8 cellular contexts compared by ENCODE assay signal in the genomic region with DNA sequence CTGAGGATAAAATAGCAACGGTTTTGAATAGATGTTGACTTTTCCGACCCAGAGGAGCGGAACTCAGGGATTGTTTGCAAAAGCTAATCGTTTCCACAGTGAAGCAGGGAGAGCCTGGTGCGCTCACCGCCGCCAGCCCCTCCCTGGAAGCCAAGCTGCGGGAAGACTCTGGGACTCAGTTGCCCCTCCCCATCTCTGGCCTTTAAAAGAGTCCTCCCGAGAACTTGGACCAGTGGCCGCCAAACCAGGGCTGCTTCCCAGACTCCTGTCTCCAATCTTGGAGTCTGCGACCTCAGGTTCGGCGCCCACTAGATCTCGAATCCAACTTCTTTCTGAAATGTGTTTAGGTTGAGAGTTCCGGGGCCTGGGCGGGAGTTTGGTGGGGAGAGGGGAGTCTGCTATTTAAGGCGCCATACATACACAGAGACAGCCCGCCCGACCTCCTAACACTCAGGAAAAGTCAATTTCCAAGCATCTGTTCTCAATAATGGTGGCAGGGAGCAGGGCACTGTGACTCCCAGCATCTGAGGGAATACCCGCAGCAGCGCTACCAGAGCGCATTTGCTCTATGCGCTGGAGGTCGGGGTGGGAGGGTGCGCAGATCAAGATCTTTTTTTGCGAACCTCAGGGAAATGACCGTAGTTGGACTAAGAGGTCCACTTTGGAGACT. TPM values are rescaled to one million over a fixed set of nuclear protein-coding genes. Genes with fewer than 3 reads are reported as not detected.
DNase-seq lines count a peak whose midpoint lies in the region; ATAC-seq and TF ChIP-seq lines count a peak whose summit lies in the region.

No MANE protein-coding gene starts in this region.

- WGBS in esophagus squamous epithelium, 2 donors, result 6 to 16% methylated on average over 24 to 25 of the region's 27 CpGs

- no peaks in the 10 kb centered on the region for H3K36me3 ChIP-seq in esophagus squamous epithelium

- H3K27ac ChIP-seq in esophagus squamous epithelium, result no peak overlapping the region

- TF ChIP-seq CTCF in esophagus squamous epithelium (IDR thresholded peaks at IDR 0.05) (no peak), osteocyte (IDR thresholded peaks at IDR 0.05) (no peak)

- H3K27me3 ChIP-seq in esophagus squamous epithelium, result peaks cover 0 to 83% (median 12%) of the 10 kb centered on the region in 4 donors

- no peaks in the 10 kb centered on the region for H3K36me3 Mint-ChIP-seq in osteocyte (ENCODE audit: unreplicated experiment)

- H3K9me3 ChIP-seq in esophagus squamous epithelium, result no peaks in the 10 kb centered on the region

- peak overlapping the region; percentile 85 for H3K4me3 Mint-ChIP-seq in osteocyte (ENCODE audit: unreplicated experiment)

- no peaks in the 10 kb centered on the region for H3K9me3 Mint-ChIP-seq in osteocyte (ENCODE audit: unreplicated experiment)

- peak overlapping the region; percentile 77 for H3K27ac Mint-ChIP-seq in osteocyte (ENCODE audit: unreplicated experiment)

- peak overlapping the region in 3 of 4 donors; percentile 36 to 61 (median 46) for H3K4me3 ChIP-seq in esophagus squamous epithelium

- TF ChIP-seq POLR2A in esophagus squamous epithelium (IDR thresholded peaks at IDR 0.05), result no peak

- intact Hi-C loops in esophagus squamous epithelium (cut with DNase I), result no loop called here

- H3K27me3 Mint-ChIP-seq in osteocyte (ENCODE audit: unreplicated experiment), result no peaks in the 10 kb centered on the region

- H3K4me1 Mint-ChIP-seq in osteocyte (ENCODE audit: unreplicated experiment), result peaks cover 30% of the 10 kb centered on the region

- DNase-seq in EH (ENCODE audit: low read depth) (peak; percentile 43), NCI-H748 (lab: John Stamatoyannopoulos, UW; ENCODE audit: unreplicated experiment) (peak; percentile 88), esophagus squamous epithelium (lab: John Stamatoyannopoulos, UW) (no peak), osteocyte (ENCODE audit: extremely low spot score, unreplicated experiment) (no peak), H4 (ENCODE audit: low spot score) (no peak)
- no peak for DNase-seq in central memory CD4-positive, alpha-beta T cell

- ATAC-seq in GM19328 (IDR thresholded peaks at IDR 0.05; ENCODE audit: unreplicated experiment), result no peak
- ATAC-seq in GM19351 (IDR thresholded peaks at IDR 0.05; ENCODE audit: unreplicated experiment), result no peak

- peaks cover 0 to 26% (median 10%) of the 10 kb centered on the region in 3 donors for H3K4me1 ChIP-seq in esophagus squamous epithelium

RNA-seq across cellular contexts. Expression of a gene that starts 0.8 kb away (rescaled TPM):
- total RNA-seq in esophagus squamous epithelium, result under 1 TPM in 1 of 4 donors, not detected in 3; 0.19 TPM
- 7.1 and 10.8 TPM in 2 replicates for total RNA-seq in osteocyte
- 1.4 and 2.9 TPM in 2 replicates for total RNA-seq in H4 (2014; rRNA removed; shearing (Covaris generic))

Comparison
In these comparisons a context has a peak if more than half of its experiments do, and no peak if none do; other contexts are left out.
1. DNase-seq: peak in EH (single experiment) and NCI-H748 (single experiment); none in esophagus squamous epithelium (single experiment), osteocyte (single experiment), H4 (single experiment) and central memory CD4-positive, alpha-beta T cell (single experiment).